1 cellular context compared by ENCODE assay signal in the genomic region with DNA sequence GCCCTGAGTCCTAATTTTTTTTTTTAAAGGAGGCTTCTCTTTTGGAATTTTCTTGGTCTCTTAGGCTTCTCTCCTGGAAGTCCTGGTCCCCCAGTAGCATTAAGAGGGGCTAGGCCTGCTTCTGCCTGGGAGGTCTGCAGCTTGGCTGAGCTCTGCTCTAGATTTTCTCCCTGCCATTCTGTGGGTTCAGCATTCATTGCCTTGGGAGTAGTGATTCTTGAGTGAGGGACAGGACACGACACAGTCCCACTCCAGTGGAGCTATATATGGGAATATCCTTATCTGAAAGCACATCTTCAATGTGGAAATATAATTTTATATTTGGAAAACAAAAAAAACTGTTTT.
TF ChIP-seq lines count a peak whose summit lies in the region.

No MANE protein-coding gene starts in this region.

TF ChIP-seq in GM12878, 131 proteins besides CTCF, POLR2A, EP300 and RAD21 (continued from another document):
- TF ChIP-seq, protein P1, sequence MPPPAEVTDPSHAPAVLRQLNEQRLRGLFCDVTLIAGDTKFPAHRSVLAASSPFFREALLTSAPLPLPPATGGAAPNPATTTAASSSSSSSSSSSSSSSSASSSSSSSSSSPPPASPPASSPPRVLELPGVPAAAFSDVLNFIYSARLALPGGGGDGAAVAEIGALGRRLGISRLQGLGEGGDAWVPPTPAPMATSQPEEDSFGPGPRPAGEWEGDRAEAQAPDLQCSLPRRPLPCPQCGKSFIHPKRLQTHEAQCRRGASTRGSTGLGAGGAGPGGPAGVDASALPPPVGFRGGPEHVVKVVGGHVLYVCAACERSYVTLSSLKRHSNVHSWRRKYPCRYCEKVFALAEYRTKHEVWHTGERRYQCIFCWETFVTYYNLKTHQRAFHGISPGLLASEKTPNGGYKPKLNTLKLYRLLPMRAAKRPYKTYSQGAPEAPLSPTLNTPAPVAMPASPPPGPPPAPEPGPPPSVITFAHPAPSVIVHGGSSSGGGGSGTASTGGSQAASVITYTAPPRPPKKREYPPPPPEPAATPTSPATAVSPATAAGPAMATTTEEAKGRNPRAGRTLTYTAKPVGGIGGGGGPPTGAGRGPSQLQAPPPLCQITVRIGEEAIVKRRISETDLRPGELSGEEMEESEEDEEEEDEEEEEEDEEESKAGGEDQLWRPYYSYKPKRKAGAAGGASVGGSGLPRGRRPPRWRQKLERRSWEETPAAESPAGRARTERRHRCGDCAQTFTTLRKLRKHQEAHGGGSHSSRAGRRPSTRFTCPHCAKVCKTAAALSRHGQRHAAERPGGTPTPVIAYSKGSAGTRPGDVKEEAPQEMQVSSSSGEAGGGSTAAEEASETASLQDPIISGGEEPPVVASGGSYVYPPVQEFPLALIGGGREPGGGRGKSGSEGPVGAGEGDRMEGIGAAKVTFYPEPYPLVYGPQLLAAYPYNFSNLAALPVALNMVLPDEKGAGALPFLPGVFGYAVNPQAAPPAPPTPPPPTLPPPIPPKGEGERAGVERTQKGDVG (CRISPR knock-in tag; IDR thresholded peaks at IDR 0.05): no peak
- TF ChIP-seq, protein P2, sequence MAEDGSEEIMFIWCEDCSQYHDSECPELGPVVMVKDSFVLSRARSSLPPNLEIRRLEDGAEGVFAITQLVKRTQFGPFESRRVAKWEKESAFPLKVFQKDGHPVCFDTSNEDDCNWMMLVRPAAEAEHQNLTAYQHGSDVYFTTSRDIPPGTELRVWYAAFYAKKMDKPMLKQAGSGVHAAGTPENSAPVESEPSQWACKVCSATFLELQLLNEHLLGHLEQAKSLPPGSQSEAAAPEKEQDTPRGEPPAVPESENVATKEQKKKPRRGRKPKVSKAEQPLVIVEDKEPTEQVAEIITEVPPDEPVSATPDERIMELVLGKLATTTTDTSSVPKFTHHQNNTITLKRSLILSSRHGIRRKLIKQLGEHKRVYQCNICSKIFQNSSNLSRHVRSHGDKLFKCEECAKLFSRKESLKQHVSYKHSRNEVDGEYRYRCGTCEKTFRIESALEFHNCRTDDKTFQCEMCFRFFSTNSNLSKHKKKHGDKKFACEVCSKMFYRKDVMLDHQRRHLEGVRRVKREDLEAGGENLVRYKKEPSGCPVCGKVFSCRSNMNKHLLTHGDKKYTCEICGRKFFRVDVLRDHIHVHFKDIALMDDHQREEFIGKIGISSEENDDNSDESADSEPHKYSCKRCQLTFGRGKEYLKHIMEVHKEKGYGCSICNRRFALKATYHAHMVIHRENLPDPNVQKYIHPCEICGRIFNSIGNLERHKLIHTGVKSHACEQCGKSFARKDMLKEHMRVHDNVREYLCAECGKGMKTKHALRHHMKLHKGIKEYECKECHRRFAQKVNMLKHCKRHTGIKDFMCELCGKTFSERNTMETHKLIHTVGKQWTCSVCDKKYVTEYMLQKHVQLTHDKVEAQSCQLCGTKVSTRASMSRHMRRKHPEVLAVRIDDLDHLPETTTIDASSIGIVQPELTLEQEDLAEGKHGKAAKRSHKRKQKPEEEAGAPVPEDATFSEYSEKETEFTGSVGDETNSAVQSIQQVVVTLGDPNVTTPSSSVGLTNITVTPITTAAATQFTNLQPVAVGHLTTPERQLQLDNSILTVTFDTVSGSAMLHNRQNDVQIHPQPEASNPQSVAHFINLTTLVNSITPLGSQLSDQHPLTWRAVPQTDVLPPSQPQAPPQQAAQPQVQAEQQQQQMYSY (CRISPR knock-in tag; IDR thresholded peaks at IDR 0.05): no peak
- TF ChIP-seq NR2F1 (conservative IDR thresholded peaks at IDR 0.05): no peak
